24 cellular contexts compared by ENCODE assay signal in genomic region chr18:2776596-2776995, GRCh38.
"Had no signal": no experiment of that assay in that cellular context is flagged by ENCODE, and none has a peak within 500 bp of the region (broad histone marks: within the 10 kb centered on the region; RNA-seq: fewer than 3 reads in every experiment).

No MANE protein-coding gene starts in this region.

- DNase-seq: activated CD4-positive, alpha-beta T cell treated with anti-CD3 and anti-CD28 coated beads, Interleukin-2, amount 10 ng/mL, durations not matched to agents 7 days and 5 days; activated CD4-positive, CD25-positive, alpha-beta regulatory T cell treated with anti-CD3 and anti-CD28 coated beads, Interleukin-2, amount 50 U/mL, for 72 hours; activated CD8-positive, alpha-beta memory T cell treated with anti-CD3 and anti-CD28 coated beads, Interleukin-2, amount 10 ng/mL, durations not matched to agents 7 days and 5 days; activated CD8-positive, alpha-beta T cell treated with anti-CD3 and anti-CD28 coated beads for 36 hours; activated gamma-delta T cell; activated T-cell treated with anti-CD3 and anti-CD28 coated beads for 4 hours; adrenal gland; brain microvascular endothelial cell; central memory CD4-positive, alpha-beta T cell; dorsolateral prefrontal cortex; effector memory CD8-positive, alpha-beta T cell; gastrocnemius medialis; head of caudate nucleus; left ventricle myocardium superior; nephron progenitor cell; pancreas; psoas muscle; right cardiac atrium; stimulated activated CD4-positive, alpha-beta T cell treated with anti-CD3 and anti-CD28 coated beads, Interleukin-12 subunit alpha, Interleukin-12 subunit beta, amount 100 ng/mL, for 4 hours; stimulated activated CD4-positive, alpha-beta T cell treated with anti-CD3 and anti-CD28 coated beads, Interleukin-4, amount 100 ng/mL, for 4 hours; stimulated activated naive CD8-positive, alpha-beta T cell treated with anti-CD3 and anti-CD28 coated beads, Interleukin-15, amount 100 ng/mL, for 72 hours; T-helper 17 cell; tibial artery had no signal

- H3K4me3 Mint-ChIP-seq: activated CD4-positive, alpha-beta T cell treated with anti-CD3 and anti-CD28 coated beads, Interleukin-2, amount 10 ng/mL, durations not matched to agents 7 days and 5 days; activated CD8-positive, alpha-beta memory T cell treated with anti-CD3 and anti-CD28 coated beads, Interleukin-2, amount 10 ng/mL, durations not matched to agents 7 days and 5 days; activated CD8-positive, alpha-beta T cell treated with anti-CD3 and anti-CD28 coated beads for 36 hours; activated naive CD4-positive, alpha-beta T cell treated with anti-CD3 and anti-CD28 coated beads, Interleukin-2, amount 50 U/mL, for 24 hours; effector memory CD8-positive, alpha-beta T cell; nephron progenitor cell; stimulated activated naive CD8-positive, alpha-beta T cell treated with anti-CD3 and anti-CD28 coated beads, Interleukin-15, amount 100 ng/mL, for 72 hours had no signal

- ATAC-seq: activated CD8-positive, alpha-beta memory T cell treated with anti-CD3 and anti-CD28 coated beads, Interleukin-2, amount 10 ng/mL, durations not matched to agents 7 days and 5 days; activated CD8-positive, alpha-beta T cell treated with anti-CD3 and anti-CD28 coated beads for 36 hours; effector memory CD8-positive, alpha-beta T cell; gastrocnemius medialis; left ventricle myocardium superior; pancreas; psoas muscle; right cardiac atrium; stimulated activated naive CD8-positive, alpha-beta T cell treated with anti-CD3 and anti-CD28 coated beads, Interleukin-15, amount 100 ng/mL, for 72 hours; T-helper 17 cell had no signal

- H3K9me3 Mint-ChIP-seq: activated CD4-positive, alpha-beta T cell treated with anti-CD3 and anti-CD28 coated beads, Interleukin-2, amount 10 ng/mL, durations not matched to agents 7 days and 5 days; activated CD8-positive, alpha-beta T cell treated with anti-CD3 and anti-CD28 coated beads for 36 hours; activated naive CD4-positive, alpha-beta T cell treated with anti-CD3 and anti-CD28 coated beads, Interleukin-2, amount 50 U/mL, for 24 hours; effector memory CD8-positive, alpha-beta T cell; nephron progenitor cell; stimulated activated naive CD8-positive, alpha-beta T cell treated with anti-CD3 and anti-CD28 coated beads, Interleukin-15, amount 100 ng/mL, for 72 hours had no signal

- H3K27ac Mint-ChIP-seq: activated CD4-positive, alpha-beta T cell treated with anti-CD3 and anti-CD28 coated beads, Interleukin-2, amount 10 ng/mL, durations not matched to agents 7 days and 5 days; activated CD8-positive, alpha-beta memory T cell treated with anti-CD3 and anti-CD28 coated beads, Interleukin-2, amount 10 ng/mL, durations not matched to agents 7 days and 5 days; activated CD8-positive, alpha-beta T cell treated with anti-CD3 and anti-CD28 coated beads for 36 hours; activated naive CD4-positive, alpha-beta T cell treated with anti-CD3 and anti-CD28 coated beads, Interleukin-2, amount 50 U/mL, for 24 hours; effector memory CD8-positive, alpha-beta T cell; nephron progenitor cell; T-helper 17 cell had no signal

- H3K4me1 Mint-ChIP-seq: activated CD4-positive, alpha-beta T cell treated with anti-CD3 and anti-CD28 coated beads, Interleukin-2, amount 10 ng/mL, durations not matched to agents 7 days and 5 days; stimulated activated naive CD8-positive, alpha-beta T cell treated with anti-CD3 and anti-CD28 coated beads, Interleukin-15, amount 100 ng/mL, for 72 hours had no signal

- H3K27me3 Mint-ChIP-seq: activated CD4-positive, alpha-beta T cell treated with anti-CD3 and anti-CD28 coated beads, Interleukin-2, amount 10 ng/mL, durations not matched to agents 7 days and 5 days; activated CD8-positive, alpha-beta memory T cell treated with anti-CD3 and anti-CD28 coated beads, Interleukin-2, amount 10 ng/mL, durations not matched to agents 7 days and 5 days; activated CD8-positive, alpha-beta T cell treated with anti-CD3 and anti-CD28 coated beads for 36 hours; activated naive CD4-positive, alpha-beta T cell treated with anti-CD3 and anti-CD28 coated beads, Interleukin-2, amount 50 U/mL, for 24 hours; effector memory CD8-positive, alpha-beta T cell; stimulated activated naive CD8-positive, alpha-beta T cell treated with anti-CD3 and anti-CD28 coated beads, Interleukin-15, amount 100 ng/mL, for 72 hours; T-helper 17 cell had no signal
